ENCODE assay signal across 17 cellular contexts in the genomic region with DNA sequence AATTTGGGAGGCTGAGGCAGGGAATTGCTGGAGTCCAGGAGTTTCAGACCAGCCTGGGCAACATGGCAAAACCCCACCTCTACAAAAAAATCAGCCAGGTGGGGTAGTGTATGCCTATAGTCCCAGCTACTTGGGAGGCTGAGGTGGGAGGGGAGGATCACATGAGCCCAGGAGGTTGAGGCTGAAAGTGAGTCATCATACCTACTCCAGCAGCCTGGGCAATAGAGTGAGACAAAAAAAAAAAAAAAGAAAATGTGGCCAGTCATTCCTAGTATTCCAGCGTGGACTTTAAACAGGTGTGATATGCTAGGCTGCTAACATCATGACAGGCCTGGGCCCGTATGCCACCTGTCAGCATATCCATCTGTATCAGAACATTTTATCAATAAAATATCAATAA.
DNase-seq lines count a peak whose midpoint lies in the region; ATAC-seq, FAIRE-seq and TF ChIP-seq lines count a peak whose summit lies in the region.
"Had no signal": no experiment of that assay in that cellular context is flagged by ENCODE, and none has a peak within 500 bp of the region (broad histone marks: within the 10 kb centered on the region; RNA-seq: fewer than 3 reads in every experiment).

No MANE protein-coding gene starts in this region.

- in situ Hi-C loops in GM23248 (cut with MboI): no loop called here

- CTCF ChIA-PET in HCT116 (lab: Charles Lee): no interaction called here

- H3K4me1 ChIP-seq in BLaER1 treated with 17β-estradiol and CSF1 and Interleukin-3, amounts not matched to agents 10 nM and 100 nM: peaks cover 33 to 51% (median 45%) of the 10 kb centered on the region in 10 experiments
- H3K4me1 ChIP-seq in HCT116 (ENCODE audit: control insufficient read depth in 1 of 2, insufficient read depth in 2 of 2, low read length in 2 of 2): no peaks in the 10 kb centered on the region
- H3K4me1 ChIP-seq in astrocyte (ENCODE audit: insufficient read depth, low read length): no peaks in the 10 kb centered on the region
- no peaks in the 10 kb centered on the region for H3K4me1 ChIP-seq in GM23248 (ENCODE audit: insufficient read depth)
- H3K4me1 ChIP-seq: uterus had no signal

- H3K27me3 ChIP-seq in BLaER1 treated with 17β-estradiol and CSF1 and Interleukin-3, amounts not matched to agents 10 nM and 100 nM: no peaks in the 10 kb centered on the region
- H3K27me3 ChIP-seq in HCT116 (ENCODE audit: insufficient read depth, low read length): no peaks in the 10 kb centered on the region
- H3K27me3 ChIP-seq in astrocyte (ENCODE audit: insufficient read depth, low read length): no peaks in the 10 kb centered on the region
- H3K27me3 ChIP-seq in GM23248 (replicated peaks; ENCODE audit: insufficient read depth): no peaks in the 10 kb centered on the region
- H3K27me3 ChIP-seq: uterus had no signal

- TF ChIP-seq RAD21 in HCT116 (IDR thresholded peaks at IDR 0.05; ENCODE audit: low read depth): no peak

- peak overlapping the region in 10 of 11 experiments; percentile 56 to 88 (median 80); a peak in 17 of 22 replicates for H3K4me2 ChIP-seq in BLaER1 treated with 17β-estradiol and CSF1 and Interleukin-3, amounts not matched to agents 10 nM and 100 nM
- no peak overlapping the region for H3K4me2 ChIP-seq in HCT116 (ENCODE audit: low read length)
- H3K4me2 ChIP-seq in astrocyte (ENCODE audit: low read length): no peak overlapping the region
- H3K4me2 ChIP-seq in GM23248 (ENCODE audit: unreplicated experiment): no peak overlapping the region

- peak overlapping the region in 8 of 11 experiments; percentile 85 to 96 (median 92); a peak in 16 of 22 replicates for H3K27ac ChIP-seq in BLaER1 treated with 17β-estradiol and CSF1 and Interleukin-3, amounts not matched to agents 10 nM and 100 nM
- H3K27ac ChIP-seq in HCT116 (ENCODE audit: low read depth, low read length) (no peak overlapping the region), astrocyte (ENCODE audit: low read depth, low read length) (no peak overlapping the region), GM23248 (no peak overlapping the region)
- H3K27ac ChIP-seq: uterus had no signal

- intact Hi-C loops in HCT116 (cut with micrococcal nuclease): no loop called here
- intact Hi-C loops in left cardiac atrium (cut with DNase I): no loop called here

- ATAC-seq in HCT116 (0 out of 2 replicates have a peak, but pooled peaks have one; percentile 30), left cardiac atrium (no peak), HG03439 (IDR thresholded peaks at IDR 0.05; ENCODE audit: unreplicated experiment) (no peak), GM18498 (IDR thresholded peaks at IDR 0.05; ENCODE audit: unreplicated experiment) (no peak)
- ATAC-seq: stimulated activated memory B cell treated with anti-CD40 and anti-IgM and Interleukin-4, amounts not matched to agents 10 μg/mL and 1 μg/mL and 100 μg/mL, for 72 hours had no signal

- H4K20me1 ChIP-seq in BLaER1 treated with 17β-estradiol and CSF1 and Interleukin-3, amounts not matched to agents 10 nM and 100 nM: no peaks in the 10 kb centered on the region
- H4K20me1 ChIP-seq in HCT116 (ENCODE audit: insufficient read depth) (no peaks in the 10 kb centered on the region), astrocyte (ENCODE audit: insufficient read depth, low read length) (peaks cover 8% of the 10 kb centered on the region), GM23248 (ENCODE audit: insufficient read depth) (no peaks in the 10 kb centered on the region)

- no peaks in the 10 kb centered on the region for H3K79me2 ChIP-seq in HCT116 (ENCODE audit: insufficient read depth, low read length)
- H3K79me2 ChIP-seq in astrocyte (ENCODE audit: insufficient read depth, low read length): no peaks in the 10 kb centered on the region
- H3K79me2 ChIP-seq in GM23248 (ENCODE audit: insufficient read depth): no peaks in the 10 kb centered on the region

- BruUV-seq in HCT116 (replicated peaks; lab: Mats Ljungman, UMichigan): no TSS peak

- H3K36me3 Mint-ChIP-seq in astrocyte (ENCODE audit: low read depth, unreplicated experiment): peaks cover 12% of the 10 kb centered on the region

- H3K9ac ChIP-seq in BLaER1 treated with 17β-estradiol and CSF1 and Interleukin-3, amounts not matched to agents 10 nM and 100 nM: peak overlapping the region in 1 of 11 experiments; percentile 77; a peak in 1 of 22 replicates
- H3K9ac ChIP-seq in HCT116 (ENCODE audit: low read length) (no peak overlapping the region), astrocyte (ENCODE audit: low read length) (no peak overlapping the region), GM23248 (no peak overlapping the region)

- H3K4me3 ChIP-seq in BLaER1 treated with 17β-estradiol and CSF1 and Interleukin-3, amounts not matched to agents 10 nM and 100 nM: no peak overlapping the region
- H3K4me3 ChIP-seq in HCT116 (replicated peaks in 1 of 2; ENCODE audit: low read depth in 1 of 2, low read length in 2 of 2) (no peak overlapping the region), astrocyte (ENCODE audit: insufficient read depth, low read depth, low read length) (no peak overlapping the region), GM23248 (no peak overlapping the region)
- H3K4me3 ChIP-seq: uterus had no signal

- FAIRE-seq in astrocyte (lab: Jason Lieb, UNC): no peak
- FAIRE-seq: frontal cortex had no signal

- WGBS in GM23248 (ENCODE audit: low coverage in 1 of 2, low lambda C conversion rate in 2 of 2, missing lambda C conversion rate in 2 of 2), 2 experiments: 96 to 100% methylated on average over 2 of the region's 2 CpGs

- no peak overlapping the region for H3K4me3 Mint-ChIP-seq in astrocyte (ENCODE audit: unreplicated experiment)
- H3K4me3 Mint-ChIP-seq: activated naive CD8-positive, alpha-beta T cell; H9; IgD-negative memory B cell; stimulated activated memory B cell treated with anti-CD40 and anti-IgM and Interleukin-4, amounts not matched to agents 10 μg/mL and 1 μg/mL and 100 μg/mL, for 72 hours had no signal

- H3K27ac Mint-ChIP-seq in astrocyte (ENCODE audit: unreplicated experiment): no peak overlapping the region
- H3K27ac Mint-ChIP-seq: activated naive CD8-positive, alpha-beta T cell; IgD-negative memory B cell; stimulated activated memory B cell treated with anti-CD40 and anti-IgM and Interleukin-4, amounts not matched to agents 10 μg/mL and 1 μg/mL and 100 μg/mL, for 72 hours had no signal

- no peak for DNase-seq in HCT116 (ENCODE audit: low read depth, low spot score)
- DNase-seq in astrocyte (ENCODE audit: low read depth): peak; percentile 12
- DNase-seq in kidney glomerular epithelial cell (lab: John Stamatoyannopoulos, UW): peak; percentile 25
- DNase-seq in left cardiac atrium: no peak
- no peak for DNase-seq in GM23248
- DNase-seq: activated CD4-positive, CD25-positive, alpha-beta regulatory T cell; DMS79 treated with DMSO at 0.1 percent for 48 hours; H9; NCI-H1436; uterus had no signal

- TF ChIP-seq POLR2A in HCT116 (IDR thresholded peaks at IDR 0.05; ENCODE audit: borderline replicate concordance, extremely low read depth, insufficient read depth, insufficient read length): no peak

- POLR2A ChIA-PET in HCT116 (lab: Charles Lee): interaction anchor here (0.6 kb wide), 1 partner anchor 71 kb away, joined by 3 read pairs; no protein-coding TSS in a partner anchor

- H3K9me3 Mint-ChIP-seq in astrocyte (ENCODE audit: unreplicated experiment): no peaks in the 10 kb centered on the region
- H3K9me3 Mint-ChIP-seq: H9; IgD-negative memory B cell; stimulated activated memory B cell treated with anti-CD40 and anti-IgM and Interleukin-4, amounts not matched to agents 10 μg/mL and 1 μg/mL and 100 μg/mL, for 72 hours had no signal

- RAD21 ChIA-PET in HCT116 (lab: Charles Lee; ENCODE audit: low non-redundant PET in 1 of 2, low total read pairs in 2 of 2, uncharacterized antibody in 2 of 2, unreplicated experiment in 2 of 2): no interaction called here

- no peaks in the 10 kb centered on the region for H3K27me3 Mint-ChIP-seq in astrocyte (ENCODE audit: low read depth, unreplicated experiment)
- H3K27me3 Mint-ChIP-seq: activated naive CD8-positive, alpha-beta T cell; IgD-negative memory B cell; stimulated activated memory B cell treated with anti-CD40 and anti-IgM and Interleukin-4, amounts not matched to agents 10 μg/mL and 1 μg/mL and 100 μg/mL, for 72 hours had no signal

- H3K9me2 ChIP-seq in HCT116 (ENCODE audit: insufficient read depth) (no peaks in the 10 kb centered on the region), GM23248 (ENCODE audit: insufficient read depth) (no peaks in the 10 kb centered on the region)

- no peak overlapping the region for H2AFZ ChIP-seq in HCT116 (ENCODE audit: low read depth, low read length, poor library complexity, severe bottlenecking)
- H2AFZ ChIP-seq in astrocyte (ENCODE audit: low read depth, low read length): no peak overlapping the region
- H2AFZ ChIP-seq in GM23248: no peak overlapping the region

- H3F3A ChIP-seq in GM23248 (ENCODE audit: insufficient read depth): no peaks in the 10 kb centered on the region

- TF ChIP-seq CTCF in HCT116 (IDR thresholded peaks at IDR 0.05 in 2 of 3, conservative IDR thresholded peaks at IDR 0.05 in 1 of 3; ENCODE audit: borderline replicate concordance in 1 of 3, insufficient read depth in 1 of 3, low read depth in 2 of 3, low read length in 2 of 3) (no peak), astrocyte (IDR thresholded peaks at IDR 0.05; ENCODE audit: insufficient read depth, low read depth, low read length) (no peak)

- H3K36me3 ChIP-seq in BLaER1 treated with 17β-estradiol and CSF1 and Interleukin-3, amounts not matched to agents 10 nM and 100 nM: peaks cover 52 to 86% (median 80%) of the 10 kb centered on the region in 11 experiments
- peaks cover 23 to 34% of the 10 kb centered on the region in 2 experiments; a peak in 3 of 4 replicates for H3K36me3 ChIP-seq in HCT116 (ENCODE audit: control insufficient read depth in 1 of 2, insufficient read depth in 2 of 2, low read length in 2 of 2)
- peaks cover 23% of the 10 kb centered on the region for H3K36me3 ChIP-seq in astrocyte (ENCODE audit: insufficient read depth, low read length)
- no peaks in the 10 kb centered on the region; the same call in 1 of the 2 replicates for H3K36me3 ChIP-seq in GM23248 (ENCODE audit: low read depth)
- H3K36me3 ChIP-seq: uterus had no signal

- peaks cover 10% of the 10 kb centered on the region for H3K4me1 Mint-ChIP-seq in astrocyte (ENCODE audit: low read depth, unreplicated experiment)
- H3K4me1 Mint-ChIP-seq: stimulated activated memory B cell treated with anti-CD40 and anti-IgM and Interleukin-4, amounts not matched to agents 10 μg/mL and 1 μg/mL and 100 μg/mL, for 72 hours had no signal

- H3K9me3 ChIP-seq in BLaER1 treated with 17β-estradiol and CSF1 and Interleukin-3, amounts not matched to agents 10 nM and 100 nM (replicated peaks in 1 of 11): no peaks in the 10 kb centered on the region
- H3K9me3 ChIP-seq in HCT116 (ENCODE audit: control insufficient read depth in 1 of 2, insufficient read depth in 1 of 2, low read depth in 1 of 2, low read length in 2 of 2): no peaks in the 10 kb centered on the region
- H3K9me3 ChIP-seq in astrocyte (ENCODE audit: insufficient read depth, low read depth, low read length): no peaks in the 10 kb centered on the region
- H3K9me3 ChIP-seq in GM23248 (ENCODE audit: low read depth): no peaks in the 10 kb centered on the region
- H3K9me3 ChIP-seq: uterus had no signal

TF ChIP-seq in HCT116, 20 proteins besides CTCF, POLR2A, EP300 and RAD21 (continues in another document):
- no peak for TF ChIP-seq CEBPB (IDR thresholded peaks at IDR 0.05; ENCODE audit: low read depth)
- no peak for TF ChIP-seq POLR2AphosphoS5 (IDR thresholded peaks at IDR 0.05; ENCODE audit: low read depth, low read length)
- no peak for TF ChIP-seq JUND (IDR thresholded peaks at IDR 0.05)

Comparison
In these comparisons a context has a peak if more than half of its experiments do, and no peak if none do; other contexts are left out.
1. H3K27ac ChIP-seq: peak in BLaER1 treated with 17β-estradiol and CSF1 and Interleukin-3, amounts not matched to agents 10 nM and 100 nM (8 of 11); none in HCT116 (single experiment), astrocyte (single experiment) and GM23248 (single experiment).
2. H3K4me2 ChIP-seq: peak in BLaER1 treated with 17β-estradiol and CSF1 and Interleukin-3, amounts not matched to agents 10 nM and 100 nM (10 of 11); none in HCT116 (single experiment), astrocyte (single experiment) and GM23248 (single experiment).
3. DNase-seq: peak in astrocyte (single experiment) and kidney glomerular epithelial cell (single experiment); none in HCT116 (single experiment), left cardiac atrium (single experiment) and GM23248 (single experiment).